ENCODE assay signal across 8 cellular contexts in the genomic region with DNA sequence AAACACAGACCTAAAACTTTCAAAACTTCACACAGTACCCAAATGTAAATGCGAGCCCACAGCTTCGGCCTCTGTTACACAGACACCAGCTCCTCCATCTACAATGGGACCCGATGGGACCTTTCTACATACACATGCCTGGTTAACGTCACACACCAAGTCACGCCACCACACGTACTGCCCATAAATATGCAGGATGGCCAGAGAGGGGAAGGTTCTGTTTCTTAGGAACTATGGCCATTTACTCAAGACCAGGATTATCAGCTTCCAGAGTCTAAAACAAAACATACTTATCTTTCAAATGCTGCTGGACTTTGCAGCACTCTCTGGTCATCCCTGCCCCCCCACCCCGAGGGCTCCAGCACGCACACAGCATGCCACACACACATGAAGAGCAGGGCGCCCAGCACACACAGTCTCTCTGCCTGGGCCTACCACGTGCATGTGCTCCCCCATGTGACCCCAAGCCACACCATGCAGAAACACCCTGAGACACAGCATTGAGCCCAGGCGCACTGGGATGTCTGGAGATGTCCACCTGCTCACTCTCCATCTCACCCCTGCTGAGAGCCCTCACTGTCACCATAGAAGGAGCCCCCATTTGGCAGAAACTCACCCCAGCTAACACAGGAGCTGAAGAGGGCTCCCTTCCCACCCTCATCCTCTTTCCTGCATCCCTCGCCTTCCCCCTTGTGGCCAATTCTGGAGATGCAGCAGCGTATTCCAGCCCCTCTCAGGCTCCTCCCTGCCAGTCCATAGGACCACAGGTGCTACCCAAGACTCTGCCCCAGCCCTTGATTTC.
A peak's percentile ranks its signal among the peaks of the same experiment; 100 is the strongest.
DNase-seq lines count a peak whose midpoint lies in the region; ATAC-seq and TF ChIP-seq lines count a peak whose summit lies in the region.

No MANE protein-coding gene starts in this region.

- H3K27ac ChIP-seq in SU-DHL-6 (ENCODE audit: low read depth, low read length) = no peak overlapping the region

- H3F3A ChIP-seq in SU-DHL-6 (ENCODE audit: insufficient read depth) = no peaks in the 10 kb centered on the region

- H3K4me3 Mint-ChIP-seq in activated naive CD8-positive, alpha-beta T cell treated with anti-CD3 and anti-CD28 coated beads, Interleukin-2, amount 50 U/mL, for 24 hours = no peak overlapping the region

- H3K27me3 ChIP-seq in SU-DHL-6 (ENCODE audit: low read length) = no peaks in the 10 kb centered on the region

- H3K9me3 Mint-ChIP-seq in activated naive CD8-positive, alpha-beta T cell treated with anti-CD3 and anti-CD28 coated beads, Interleukin-2, amount 50 U/mL, for 24 hours = no peaks in the 10 kb centered on the region

- H3K36me3 ChIP-seq in SU-DHL-6 (ENCODE audit: low read length) = no peaks in the 10 kb centered on the region

- H3K27me3 Mint-ChIP-seq in activated naive CD8-positive, alpha-beta T cell treated with anti-CD3 and anti-CD28 coated beads, Interleukin-2, amount 50 U/mL, for 24 hours = peaks cover 3% of the 10 kb centered on the region

- H3K9ac ChIP-seq in SU-DHL-6 (ENCODE audit: low read length) = no peak overlapping the region

- peaks cover 8% of the 10 kb centered on the region for H3K4me1 Mint-ChIP-seq in activated naive CD8-positive, alpha-beta T cell treated with anti-CD3 and anti-CD28 coated beads, Interleukin-2, amount 50 U/mL, for 24 hours

- peak; percentile 72 for TF ChIP-seq CTCF in SU-DHL-6 (IDR thresholded peaks at IDR 0.05; ENCODE audit: insufficient read depth, low read length, poor library complexity, severe bottlenecking)

- no peaks in the 10 kb centered on the region for H3K79me2 ChIP-seq in SU-DHL-6 (ENCODE audit: insufficient read depth, low read length)

- H3K9me2 ChIP-seq in SU-DHL-6 (replicated peaks; ENCODE audit: insufficient read depth, low read length) = no peaks in the 10 kb centered on the region

- no peak overlapping the region for H3K27ac Mint-ChIP-seq in activated naive CD8-positive, alpha-beta T cell treated with anti-CD3 and anti-CD28 coated beads, Interleukin-2, amount 50 U/mL, for 24 hours

- no peaks in the 10 kb centered on the region for H4K20me1 ChIP-seq in SU-DHL-6 (ENCODE audit: low read depth, low read length)

- no peak overlapping the region for H2AFZ ChIP-seq in SU-DHL-6 (ENCODE audit: low read depth, low read length, severe bottlenecking)

- no peak overlapping the region for H3K4me3 ChIP-seq in SU-DHL-6 (ENCODE audit: insufficient read depth, low read length, poor library complexity, severe bottlenecking)

- intact Hi-C loops in left cardiac atrium (cut with DNase I) = loop anchor here (2.0 to 10.0 kb wide), 2 partner anchors 198 to 204 kb away; no protein-coding TSS in a partner anchor

- H3K36me3 Mint-ChIP-seq in activated naive CD8-positive, alpha-beta T cell treated with anti-CD3 and anti-CD28 coated beads, Interleukin-2, amount 50 U/mL, for 24 hours (ENCODE audit: low read depth) = no peaks in the 10 kb centered on the region

- DNase-seq in G401 (ENCODE audit: low spot score) (peak; percentile 90), NAMALWA (ENCODE audit: low spot score) (peak; percentile 84), left cardiac atrium (peak; percentile 80), retina (peak; percentile 93)
- peak; percentile 82 for DNase-seq in activated naive CD8-positive, alpha-beta T cell treated with anti-CD3 and anti-CD28 coated beads, Interleukin-2, amount 50 U/mL, for 24 hours

- H3K4me2 ChIP-seq in SU-DHL-6 (ENCODE audit: low read depth, low read length, poor library complexity, severe bottlenecking) = no peak overlapping the region

- in situ Hi-C loops in G401 (cut with HindIII; ENCODE audit: low sequenced_read_pairs) = no loop called here

- H3K9me3 ChIP-seq in SU-DHL-6 (ENCODE audit: insufficient read depth, low read length) = no peaks in the 10 kb centered on the region

- ATAC-seq in activated naive CD8-positive, alpha-beta T cell treated with anti-CD3 and anti-CD28 coated beads, Interleukin-2, amount 50 U/mL, for 24 hours = peak; percentile 74
- ATAC-seq in left cardiac atrium (peak; percentile 76 to 81), HG02938 (IDR thresholded peaks at IDR 0.05; ENCODE audit: unreplicated experiment) (no peak), GM21619 (IDR thresholded peaks at IDR 0.05; ENCODE audit: unreplicated experiment) (no peak)

Comparison
In these comparisons a context has a peak if more than half of its experiments do, and no peak if none do; other contexts are left out.
1. ATAC-seq: peak in activated naive CD8-positive, alpha-beta T cell treated with anti-CD3 and anti-CD28 coated beads, Interleukin-2, amount 50 U/mL, for 24 hours (single experiment) and left cardiac atrium (2 of 2); none in HG02938 (single experiment) and GM21619 (single experiment).
2. Peak in every context shown above with its lines, with median percentiles within 50 percentile points of each other: DNase-seq.